Comparison of ENCODE assay signal across 19 cellular contexts in the genomic region with DNA sequence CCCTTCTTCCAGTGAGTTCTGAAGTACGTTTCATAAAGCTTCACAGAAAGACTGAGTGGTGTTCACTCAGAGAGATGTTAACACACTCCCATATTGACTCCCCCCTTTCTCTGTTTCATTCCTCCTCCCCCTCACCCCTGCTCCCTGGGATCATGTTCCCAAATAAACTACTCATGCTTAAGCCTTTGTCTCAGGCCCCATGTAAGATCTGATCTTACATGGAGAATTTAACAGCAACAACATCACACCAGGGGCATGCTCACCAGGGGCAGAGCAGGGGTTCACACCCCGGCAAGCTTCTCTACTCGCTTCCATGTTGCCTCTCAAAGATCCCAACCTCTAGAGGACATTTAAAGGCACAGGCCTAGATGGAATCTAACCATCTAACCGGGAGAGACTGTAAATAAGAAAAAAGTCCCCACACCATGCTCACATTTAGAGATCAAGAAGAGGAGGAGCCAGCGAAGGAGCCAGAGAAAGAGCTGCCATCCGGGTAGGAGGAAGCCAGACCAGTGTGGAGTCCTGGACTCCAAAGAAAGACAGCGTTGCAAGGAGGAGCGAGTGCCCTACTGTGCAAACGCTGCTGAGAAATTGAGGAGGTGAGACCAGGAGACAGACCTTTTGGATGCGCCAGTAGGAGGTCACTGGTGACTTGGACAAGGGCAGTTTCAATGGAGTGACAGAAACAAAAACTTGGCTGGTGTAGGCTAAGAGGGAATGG.
"Had no signal": no experiment of that assay in that cellular context is flagged by ENCODE, and none has a peak within 500 bp of the region (broad histone marks: within the 10 kb centered on the region; RNA-seq: fewer than 3 reads in every experiment).

No MANE protein-coding gene starts in this region.

- H3K36me3 ChIP-seq: ascending aorta, breast epithelium, suprapubic skin, transverse colon had no signal

- DNase-seq: activated CD4-positive, alpha-beta T cell treated with anti-CD3 and anti-CD28 coated beads, Interleukin-2, amount 10 ng/mL, durations not matched to agents 24 days and 14 days; activated CD8-positive, alpha-beta T cell treated with anti-CD3 and anti-CD28 coated beads for 36 hours; activated effector memory CD4-positive, alpha-beta T cell treated with Interleukin-2 at 50 U/mL for 16 hours; activated T-cell treated with anti-CD3 and anti-CD28 coated beads, Interleukin-2, amount 50 U/mL, for 1 hour; effector CD8-positive, alpha-beta T cell; heart right ventricle; midbrain; nephron progenitor cell; nucleus accumbens; retina; stimulated activated CD4-positive, alpha-beta T cell treated with anti-CD3 and anti-CD28 coated beads, Interleukin-12 subunit alpha, Interleukin-12 subunit beta, amount 100 ng/mL, for 4 hours; stimulated activated CD4-positive, alpha-beta T cell treated with anti-CD3 and anti-CD28 coated beads, Interleukin-1b, Interleukin-23, amount 100 ng/mL, for 48 hours; T1000; transverse colon had no signal

- H3K4me3 ChIP-seq: ascending aorta, breast epithelium, esophagus muscularis mucosa, gastroesophageal sphincter, heart right ventricle, suprapubic skin, transverse colon had no signal

- H3K27me3 ChIP-seq: ascending aorta, breast epithelium, esophagus muscularis mucosa, gastroesophageal sphincter, heart right ventricle, suprapubic skin, transverse colon had no signal

- H3K27ac ChIP-seq: ascending aorta, breast epithelium, esophagus muscularis mucosa, gastroesophageal sphincter, heart right ventricle, suprapubic skin, transverse colon had no signal

- H3K9me3 ChIP-seq: ascending aorta, breast epithelium, esophagus muscularis mucosa, gastroesophageal sphincter, heart right ventricle, suprapubic skin, transverse colon had no signal
